In the genomic region with DNA sequence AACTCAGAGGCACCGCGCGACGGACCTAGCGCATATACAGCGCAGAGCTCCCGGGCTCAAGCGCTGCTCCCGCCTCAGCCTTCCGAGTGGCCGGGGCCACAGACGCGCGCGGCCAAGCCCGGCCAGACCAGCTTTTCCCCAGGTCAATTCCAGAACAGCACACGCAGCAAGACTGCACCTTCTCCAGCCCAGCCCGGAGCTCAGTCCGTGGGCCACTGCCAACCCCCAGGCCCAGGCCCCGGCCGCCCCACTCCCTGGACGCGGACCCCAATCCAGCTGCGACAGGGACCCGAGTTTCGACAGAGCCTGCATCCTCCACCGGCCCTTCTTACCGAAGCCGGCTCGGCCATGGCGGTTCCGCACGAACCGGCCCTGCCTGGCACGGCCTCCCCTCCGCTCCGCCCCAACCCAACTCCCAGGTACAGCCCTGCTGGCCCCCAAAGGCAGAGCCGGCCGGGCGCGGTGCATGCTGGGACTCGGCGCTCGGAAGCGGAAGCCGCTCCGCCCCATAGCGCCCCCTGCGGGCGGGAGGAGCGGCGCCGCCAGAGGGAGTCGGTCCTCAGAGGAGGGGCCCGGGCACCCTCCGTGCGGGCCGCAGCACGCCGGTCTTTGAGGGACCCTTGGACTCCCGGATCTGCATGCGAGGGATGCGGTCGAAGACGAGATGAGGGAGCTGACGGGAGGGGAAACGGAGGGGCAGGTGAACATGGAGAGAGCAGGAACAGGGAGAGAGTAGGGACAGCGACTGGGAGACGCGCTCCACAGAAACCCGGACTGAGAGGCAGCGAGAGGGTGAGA, we compare ENCODE assay signal across 1 cellular context.
TF ChIP-seq lines count a peak whose summit lies in the region.

A gene with protein sequence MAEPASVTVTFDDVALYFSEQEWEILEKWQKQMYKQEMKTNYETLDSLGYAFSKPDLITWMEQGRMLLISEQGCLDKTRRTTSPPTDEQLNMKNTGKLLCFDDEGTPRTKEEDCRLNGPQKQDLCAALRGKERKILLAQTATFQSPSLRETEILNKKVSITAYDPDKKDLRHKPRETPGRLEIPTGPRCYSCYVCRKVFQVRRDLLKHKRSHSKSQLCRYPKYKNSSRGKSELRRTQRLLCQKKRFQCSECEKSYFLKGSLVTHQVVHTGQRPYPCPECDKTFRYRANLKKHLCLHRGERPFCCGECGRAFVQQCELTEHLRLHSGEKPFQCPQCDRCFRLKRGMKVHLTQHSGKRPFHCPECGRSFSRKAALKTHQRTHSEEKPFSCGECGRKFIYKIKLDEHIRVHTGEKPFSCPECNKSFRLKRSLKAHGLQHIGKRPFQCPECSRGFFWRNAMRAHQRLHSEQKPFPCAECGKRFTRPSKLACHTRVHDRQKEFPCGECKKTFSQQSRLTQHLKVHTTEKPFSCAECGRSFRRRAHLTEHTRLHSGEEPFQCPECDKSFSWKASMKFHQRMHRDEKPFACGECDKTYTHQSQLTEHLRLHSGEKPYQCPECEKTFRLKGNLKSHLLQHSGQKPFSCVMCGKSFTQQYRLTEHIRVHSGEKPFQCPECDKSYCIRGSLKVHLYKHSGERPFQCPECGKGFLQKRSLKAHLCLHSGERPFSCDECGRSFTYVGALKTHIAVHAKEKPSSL (minus strand): TSS at position 461 of the 798 bp plus-strand sequence. CDS start 111 bp downstream, at position 350.

TF ChIP-seq in K562, 482 proteins besides CTCF, POLR2A, EP300 and RAD21 (continued from another document and continues in another):
- TF ChIP-seq, protein P1, sequence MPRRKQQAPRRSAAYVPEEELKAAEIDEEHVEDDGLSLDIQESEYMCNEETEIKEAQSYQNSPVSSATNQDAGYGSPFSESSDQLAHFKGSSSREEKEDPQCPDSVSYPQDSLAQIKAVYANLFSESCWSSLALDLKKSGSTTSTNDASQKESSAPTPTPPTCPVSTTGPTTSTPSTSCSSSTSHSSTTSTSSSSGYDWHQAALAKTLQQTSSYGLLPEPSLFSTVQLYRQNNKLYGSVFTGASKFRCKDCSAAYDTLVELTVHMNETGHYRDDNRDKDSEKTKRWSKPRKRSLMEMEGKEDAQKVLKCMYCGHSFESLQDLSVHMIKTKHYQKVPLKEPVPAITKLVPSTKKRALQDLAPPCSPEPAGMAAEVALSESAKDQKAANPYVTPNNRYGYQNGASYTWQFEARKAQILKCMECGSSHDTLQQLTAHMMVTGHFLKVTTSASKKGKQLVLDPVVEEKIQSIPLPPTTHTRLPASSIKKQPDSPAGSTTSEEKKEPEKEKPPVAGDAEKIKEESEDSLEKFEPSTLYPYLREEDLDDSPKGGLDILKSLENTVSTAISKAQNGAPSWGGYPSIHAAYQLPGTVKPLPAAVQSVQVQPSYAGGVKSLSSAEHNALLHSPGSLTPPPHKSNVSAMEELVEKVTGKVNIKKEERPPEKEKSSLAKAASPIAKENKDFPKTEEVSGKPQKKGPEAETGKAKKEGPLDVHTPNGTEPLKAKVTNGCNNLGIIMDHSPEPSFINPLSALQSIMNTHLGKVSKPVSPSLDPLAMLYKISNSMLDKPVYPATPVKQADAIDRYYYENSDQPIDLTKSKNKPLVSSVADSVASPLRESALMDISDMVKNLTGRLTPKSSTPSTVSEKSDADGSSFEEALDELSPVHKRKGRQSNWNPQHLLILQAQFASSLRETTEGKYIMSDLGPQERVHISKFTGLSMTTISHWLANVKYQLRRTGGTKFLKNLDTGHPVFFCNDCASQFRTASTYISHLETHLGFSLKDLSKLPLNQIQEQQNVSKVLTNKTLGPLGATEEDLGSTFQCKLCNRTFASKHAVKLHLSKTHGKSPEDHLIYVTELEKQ (CRISPR knock-in tag; IDR thresholded peaks at IDR 0.05), result 0 out of 2 replicates have a peak, but pooled peaks have one; percentile 1
- TF ChIP-seq NR2F6 (CRISPR knock-in tag; IDR thresholded peaks at IDR 0.05) (0 out of 2 replicates have a peak, but pooled peaks have one; percentile 29), TBP (optimal IDR thresholded peaks at IDR 0.05; ENCODE audit: low read depth, low read length) (peak; percentile 96), MAFK (IDR thresholded peaks at IDR 0.05; ENCODE audit: low read length) (no peak; the same call in 1 of the 2 replicates), YY1 (IDR thresholded peaks at IDR 0.05; ENCODE audit: borderline replicate concordance in 1 of 3, control insufficient read depth in 1 of 3, extremely low read depth in 1 of 3, insufficient read depth in 3 of 3, insufficient read length in 1 of 3, insufficient replicate concordance in 2 of 3, low read depth in 1 of 3, low read length in 2 of 3) (peak; percentile 14 to 87 (median 83)), MEF2D (tag; conservative IDR thresholded peaks at IDR 0.05; ENCODE audit: low read depth) (no peak), JUN (IDR thresholded peaks at IDR 0.05; ENCODE audit: borderline replicate concordance, low read depth, low read length) (0 out of 2 replicates have a peak, but pooled peaks have one; percentile 23), JUN (CRISPR knock-in tag; IDR thresholded peaks at IDR 0.05; ENCODE audit: borderline replicate concordance) (peak; percentile 97), CHD4 (IDR thresholded peaks at IDR 0.05; ENCODE audit: insufficient read depth, insufficient replicate concordance, low read depth, low read length, poor library complexity, severe bottlenecking) (no peak), ZNF41 (CRISPR knock-in tag; conservative IDR thresholded peaks at IDR 0.05) (no peak), ZNF444 (CRISPR knock-in tag; IDR thresholded peaks at IDR 0.05) (no peak), TCFL5 (CRISPR knock-in tag; conservative IDR thresholded peaks at IDR 0.05) (no peak), DPF2 (IDR thresholded peaks at IDR 0.05) (peak; percentile 27; the same call in 1 of the 2 replicates), HDGF (IDR thresholded peaks at IDR 0.05) (no peak), SMARCC2 (IDR thresholded peaks at IDR 0.05; ENCODE audit: low read depth) (peak; percentile 14; the same call in 1 of the 2 replicates), ZBTB8A (IDR thresholded peaks at IDR 0.05; ENCODE audit: partially characterized antibody) (no peak), HEY1 (CRISPR knock-in tag; IDR thresholded peaks at IDR 0.05; ENCODE audit: borderline replicate concordance) (peak; percentile 74; the same call in 1 of the 2 replicates), TAF7 (tag; IDR thresholded peaks at IDR 0.05) (peak; percentile 94), ZNF780A (CRISPR knock-in tag; IDR thresholded peaks at IDR 0.05) (no peak), SP2 (IDR thresholded peaks at IDR 0.05; ENCODE audit: extremely low read depth, low read depth, low read length, poor library complexity, severe bottlenecking) (peak; percentile 73), ZNF175 (CRISPR knock-in tag; IDR thresholded peaks at IDR 0.05; ENCODE audit: low read depth) (peak; percentile 66; the same call in 1 of the 2 replicates), TRIM28 (IDR thresholded peaks at IDR 0.05) (peak; percentile 74), CHD2 (IDR thresholded peaks at IDR 0.05; ENCODE audit: low read depth, low read length) (no peak), SPI1 (IDR thresholded peaks at IDR 0.05; ENCODE audit: borderline replicate concordance, low read depth, low read length) (peak; percentile 76; the same call in 1 of the 2 replicates), MYC (IDR thresholded peaks at IDR 0.05; ENCODE audit: low read depth, low read length) (peak; percentile 80), MYC (CRISPR knock-in tag; IDR thresholded peaks at IDR 0.05; ENCODE audit: borderline replicate concordance, low read depth) (peak; percentile 58; the same call in 1 of the 2 replicates), MYNN (IDR thresholded peaks at IDR 0.05) (no peak), MYNN (CRISPR knock-in tag; IDR thresholded peaks at IDR 0.05) (no peak), U2AF2 (optimal IDR thresholded peaks at IDR 0.05; ENCODE audit: low read depth, low read length) (no peak), TEAD2 (tag; IDR thresholded peaks at IDR 0.05) (no peak), KLF13 (tag; IDR thresholded peaks at IDR 0.05; ENCODE audit: borderline replicate concordance, low read depth) (0 out of 2 replicates have a peak, but pooled peaks have one; percentile 9)
- TF ChIP-seq, protein P2, sequence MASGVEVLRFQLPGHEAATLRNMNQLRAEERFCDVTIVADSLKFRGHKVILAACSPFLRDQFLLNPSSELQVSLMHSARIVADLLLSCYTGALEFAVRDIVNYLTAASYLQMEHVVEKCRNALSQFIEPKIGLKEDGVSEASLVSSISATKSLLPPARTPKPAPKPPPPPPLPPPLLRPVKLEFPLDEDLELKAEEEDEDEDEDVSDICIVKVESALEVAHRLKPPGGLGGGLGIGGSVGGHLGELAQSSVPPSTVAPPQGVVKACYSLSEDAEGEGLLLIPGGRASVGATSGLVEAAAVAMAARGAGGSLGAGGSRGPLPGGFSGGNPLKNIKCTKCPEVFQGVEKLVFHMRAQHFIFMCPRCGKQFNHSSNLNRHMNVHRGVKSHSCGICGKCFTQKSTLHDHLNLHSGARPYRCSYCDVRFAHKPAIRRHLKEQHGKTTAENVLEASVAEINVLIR (CRISPR knock-in tag; IDR thresholded peaks at IDR 0.05), result no peak
- TF ChIP-seq, protein P3, sequence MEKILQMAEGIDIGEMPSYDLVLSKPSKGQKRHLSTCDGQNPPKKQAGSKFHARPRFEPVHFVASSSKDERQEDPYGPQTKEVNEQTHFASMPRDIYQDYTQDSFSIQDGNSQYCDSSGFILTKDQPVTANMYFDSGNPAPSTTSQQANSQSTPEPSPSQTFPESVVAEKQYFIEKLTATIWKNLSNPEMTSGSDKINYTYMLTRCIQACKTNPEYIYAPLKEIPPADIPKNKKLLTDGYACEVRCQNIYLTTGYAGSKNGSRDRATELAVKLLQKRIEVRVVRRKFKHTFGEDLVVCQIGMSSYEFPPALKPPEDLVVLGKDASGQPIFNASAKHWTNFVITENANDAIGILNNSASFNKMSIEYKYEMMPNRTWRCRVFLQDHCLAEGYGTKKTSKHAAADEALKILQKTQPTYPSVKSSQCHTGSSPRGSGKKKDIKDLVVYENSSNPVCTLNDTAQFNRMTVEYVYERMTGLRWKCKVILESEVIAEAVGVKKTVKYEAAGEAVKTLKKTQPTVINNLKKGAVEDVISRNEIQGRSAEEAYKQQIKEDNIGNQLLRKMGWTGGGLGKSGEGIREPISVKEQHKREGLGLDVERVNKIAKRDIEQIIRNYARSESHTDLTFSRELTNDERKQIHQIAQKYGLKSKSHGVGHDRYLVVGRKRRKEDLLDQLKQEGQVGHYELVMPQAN (IDR thresholded peaks at IDR 0.05; ENCODE audit: borderline replicate concordance), result peak; percentile 74
- TF ChIP-seq, protein P4, sequence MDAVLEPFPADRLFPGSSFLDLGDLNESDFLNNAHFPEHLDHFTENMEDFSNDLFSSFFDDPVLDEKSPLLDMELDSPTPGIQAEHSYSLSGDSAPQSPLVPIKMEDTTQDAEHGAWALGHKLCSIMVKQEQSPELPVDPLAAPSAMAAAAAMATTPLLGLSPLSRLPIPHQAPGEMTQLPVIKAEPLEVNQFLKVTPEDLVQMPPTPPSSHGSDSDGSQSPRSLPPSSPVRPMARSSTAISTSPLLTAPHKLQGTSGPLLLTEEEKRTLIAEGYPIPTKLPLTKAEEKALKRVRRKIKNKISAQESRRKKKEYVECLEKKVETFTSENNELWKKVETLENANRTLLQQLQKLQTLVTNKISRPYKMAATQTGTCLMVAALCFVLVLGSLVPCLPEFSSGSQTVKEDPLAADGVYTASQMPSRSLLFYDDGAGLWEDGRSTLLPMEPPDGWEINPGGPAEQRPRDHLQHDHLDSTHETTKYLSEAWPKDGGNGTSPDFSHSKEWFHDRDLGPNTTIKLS (IDR thresholded peaks at IDR 0.05; ENCODE audit: borderline replicate concordance, low read depth), result peak; percentile 77
- TF ChIP-seq, protein P5, sequence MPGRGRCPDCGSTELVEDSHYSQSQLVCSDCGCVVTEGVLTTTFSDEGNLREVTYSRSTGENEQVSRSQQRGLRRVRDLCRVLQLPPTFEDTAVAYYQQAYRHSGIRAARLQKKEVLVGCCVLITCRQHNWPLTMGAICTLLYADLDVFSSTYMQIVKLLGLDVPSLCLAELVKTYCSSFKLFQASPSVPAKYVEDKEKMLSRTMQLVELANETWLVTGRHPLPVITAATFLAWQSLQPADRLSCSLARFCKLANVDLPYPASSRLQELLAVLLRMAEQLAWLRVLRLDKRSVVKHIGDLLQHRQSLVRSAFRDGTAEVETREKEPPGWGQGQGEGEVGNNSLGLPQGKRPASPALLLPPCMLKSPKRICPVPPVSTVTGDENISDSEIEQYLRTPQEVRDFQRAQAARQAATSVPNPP (IDR thresholded peaks at IDR 0.05; ENCODE audit: borderline replicate concordance, insufficient read depth, insufficient read length), result no peak
- TF ChIP-seq, protein P6, sequence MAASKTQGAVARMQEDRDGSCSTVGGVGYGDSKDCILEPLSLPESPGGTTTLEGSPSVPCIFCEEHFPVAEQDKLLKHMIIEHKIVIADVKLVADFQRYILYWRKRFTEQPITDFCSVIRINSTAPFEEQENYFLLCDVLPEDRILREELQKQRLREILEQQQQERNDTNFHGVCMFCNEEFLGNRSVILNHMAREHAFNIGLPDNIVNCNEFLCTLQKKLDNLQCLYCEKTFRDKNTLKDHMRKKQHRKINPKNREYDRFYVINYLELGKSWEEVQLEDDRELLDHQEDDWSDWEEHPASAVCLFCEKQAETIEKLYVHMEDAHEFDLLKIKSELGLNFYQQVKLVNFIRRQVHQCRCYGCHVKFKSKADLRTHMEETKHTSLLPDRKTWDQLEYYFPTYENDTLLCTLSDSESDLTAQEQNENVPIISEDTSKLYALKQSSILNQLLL (CRISPR knock-in tag; IDR thresholded peaks at IDR 0.05; ENCODE audit: borderline replicate concordance), result no peak
- TF ChIP-seq, protein P7, sequence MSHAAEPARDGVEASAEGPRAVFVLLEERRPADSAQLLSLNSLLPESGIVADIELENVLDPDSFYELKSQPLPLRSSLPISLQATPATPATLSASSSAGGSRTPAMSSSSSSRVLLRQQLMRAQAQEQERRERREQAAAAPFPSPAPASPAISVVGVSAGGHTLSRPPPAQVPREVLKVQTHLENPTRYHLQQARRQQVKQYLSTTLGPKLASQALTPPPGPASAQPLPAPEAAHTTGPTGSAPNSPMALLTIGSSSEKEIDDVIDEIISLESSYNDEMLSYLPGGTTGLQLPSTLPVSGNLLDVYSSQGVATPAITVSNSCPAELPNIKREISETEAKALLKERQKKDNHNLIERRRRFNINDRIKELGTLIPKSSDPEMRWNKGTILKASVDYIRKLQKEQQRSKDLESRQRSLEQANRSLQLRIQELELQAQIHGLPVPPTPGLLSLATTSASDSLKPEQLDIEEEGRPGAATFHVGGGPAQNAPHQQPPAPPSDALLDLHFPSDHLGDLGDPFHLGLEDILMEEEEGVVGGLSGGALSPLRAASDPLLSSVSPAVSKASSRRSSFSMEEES (CRISPR knock-in tag; IDR thresholded peaks at IDR 0.05), result no peak; the same call in 1 of the 2 replicates
